Comparison of ENCODE assay signal across 14 cellular contexts in genomic region chr10:94183666-94184264, GRCh38.
A peak's percentile ranks its signal among the peaks of the same experiment; 100 is the strongest.
DNase-seq lines count a peak whose midpoint lies in the region; ATAC-seq and TF ChIP-seq lines count a peak whose summit lies in the region.
"Had no signal": no experiment of that assay in that cellular context is flagged by ENCODE, and none has a peak within 500 bp of the region (broad histone marks: within the 10 kb centered on the region; RNA-seq: fewer than 3 reads in every experiment).

No MANE protein-coding gene starts in this region.

- no peak overlapping the region for H3K4me3 Mint-ChIP-seq in activated CD4-positive, alpha-beta memory T cell treated with anti-CD3 and anti-CD28 coated beads for 36 hours
- H3K4me3 Mint-ChIP-seq in activated CD4-positive, alpha-beta memory T cell treated with anti-CD3 and anti-CD28 coated beads, Interleukin-2, amount 10 ng/mL, durations not matched to agents 7 days and 5 days = no peak overlapping the region
- H3K4me3 Mint-ChIP-seq: brain had no signal

- POLR2A ChIA-PET in activated CD4-positive, alpha-beta memory T cell treated with anti-CD3 and anti-CD28 coated beads for 36 hours (lab: Charles Lee) = no interaction called here
- POLR2A ChIA-PET in activated CD4-positive, alpha-beta memory T cell treated with anti-CD3 and anti-CD28 coated beads, Interleukin-2, amount 10 ng/mL, durations not matched to agents 7 days and 5 days (lab: Charles Lee) = no interaction called here

- H3K36me3 Mint-ChIP-seq in activated CD4-positive, alpha-beta memory T cell treated with anti-CD3 and anti-CD28 coated beads for 36 hours = no peaks in the 10 kb centered on the region
- no peaks in the 10 kb centered on the region for H3K36me3 Mint-ChIP-seq in activated CD4-positive, alpha-beta memory T cell treated with anti-CD3 and anti-CD28 coated beads, Interleukin-2, amount 10 ng/mL, durations not matched to agents 7 days and 5 days (ENCODE audit: low read depth)
- H3K36me3 Mint-ChIP-seq: brain had no signal

- CTCF ChIA-PET in activated CD4-positive, alpha-beta memory T cell treated with anti-CD3 and anti-CD28 coated beads for 36 hours (lab: Charles Lee) = no interaction called here
- CTCF ChIA-PET in activated CD4-positive, alpha-beta memory T cell treated with anti-CD3 and anti-CD28 coated beads, Interleukin-2, amount 10 ng/mL, durations not matched to agents 7 days and 5 days (lab: Charles Lee) = no interaction called here

- peaks cover 9% of the 10 kb centered on the region for H3K4me1 Mint-ChIP-seq in activated CD4-positive, alpha-beta memory T cell treated with anti-CD3 and anti-CD28 coated beads for 36 hours (ENCODE audit: low read depth)
- no peaks in the 10 kb centered on the region for H3K4me1 Mint-ChIP-seq in activated CD4-positive, alpha-beta memory T cell treated with anti-CD3 and anti-CD28 coated beads, Interleukin-2, amount 10 ng/mL, durations not matched to agents 7 days and 5 days

- peak; percentile 59 for DNase-seq in activated CD4-positive, alpha-beta memory T cell treated with anti-CD3 and anti-CD28 coated beads for 36 hours
- no peak for DNase-seq in activated CD4-positive, alpha-beta memory T cell treated with anti-CD3 and anti-CD28 coated beads, Interleukin-2, amount 10 ng/mL, durations not matched to agents 7 days and 5 days
- peak; percentile 97 for DNase-seq in M059J (ENCODE audit: low read depth)
- DNase-seq in epithelial cell of esophagus (ENCODE audit: low read depth) = peak; percentile 97
- peak; percentile 1 for DNase-seq in stimulated activated CD4-positive, alpha-beta T cell treated with anti-CD3 and anti-CD28 coated beads, Interleukin-4, amount 100 ng/mL, for 48 hours (ENCODE audit: low read depth in 2 of 2)
- DNase-seq in erythroblast (lab: John Stamatoyannopoulos, UW) = no peak
- DNase-seq in sciatic nerve (ENCODE audit: low spot score) = no peak
- DNase-seq: head of caudate nucleus, NCI-H146, RPMI8226, upper lobe of left lung had no signal

- intact Hi-C loops in activated CD4-positive, alpha-beta memory T cell treated with anti-CD3 and anti-CD28 coated beads for 36 hours (cut with micrococcal nuclease) = no loop called here
- intact Hi-C loops in sciatic nerve (cut with DNase I) = no loop called here

- H3K27ac Mint-ChIP-seq in activated CD4-positive, alpha-beta memory T cell treated with anti-CD3 and anti-CD28 coated beads for 36 hours = peak overlapping the region; percentile 11
- no peak overlapping the region for H3K27ac Mint-ChIP-seq in activated CD4-positive, alpha-beta memory T cell treated with anti-CD3 and anti-CD28 coated beads, Interleukin-2, amount 10 ng/mL, durations not matched to agents 7 days and 5 days
- H3K27ac Mint-ChIP-seq: brain had no signal

- no peaks in the 10 kb centered on the region for H3K9me3 Mint-ChIP-seq in activated CD4-positive, alpha-beta memory T cell treated with anti-CD3 and anti-CD28 coated beads for 36 hours
- no peaks in the 10 kb centered on the region for H3K9me3 Mint-ChIP-seq in activated CD4-positive, alpha-beta memory T cell treated with anti-CD3 and anti-CD28 coated beads, Interleukin-2, amount 10 ng/mL, durations not matched to agents 7 days and 5 days
- H3K9me3 Mint-ChIP-seq: brain had no signal

- TF ChIP-seq CTCF in epithelial cell of esophagus (IDR thresholded peaks at IDR 0.05; ENCODE audit: insufficient read depth, low read depth, low read length, missing control alignments) = no peak

- TF ChIP-seq POLR2A in erythroblast (IDR thresholded peaks at IDR 0.05; ENCODE audit: low read length) = no peak

- H3K27me3 Mint-ChIP-seq in activated CD4-positive, alpha-beta memory T cell treated with anti-CD3 and anti-CD28 coated beads for 36 hours = peaks cover 5% of the 10 kb centered on the region
- peaks cover 1% of the 10 kb centered on the region for H3K27me3 Mint-ChIP-seq in activated CD4-positive, alpha-beta memory T cell treated with anti-CD3 and anti-CD28 coated beads, Interleukin-2, amount 10 ng/mL, durations not matched to agents 7 days and 5 days
- H3K27me3 Mint-ChIP-seq: brain had no signal

- H3K4me3 ChIP-seq in epithelial cell of esophagus (ENCODE audit: low read length) = no peak overlapping the region
- H3K4me3 ChIP-seq: BLaER1, upper lobe of left lung had no signal

- ATAC-seq in sciatic nerve = no peak
- ATAC-seq in HG03159 (IDR thresholded peaks at IDR 0.05; ENCODE audit: unreplicated experiment) = no peak

Comparison
In these comparisons a context has a peak if more than half of its experiments do, and no peak if none do; other contexts are left out.
1. DNase-seq: peak in activated CD4-positive, alpha-beta memory T cell treated with anti-CD3 and anti-CD28 coated beads for 36 hours (single experiment), M059J (single experiment), epithelial cell of esophagus (single experiment) and stimulated activated CD4-positive, alpha-beta T cell treated with anti-CD3 and anti-CD28 coated beads, Interleukin-4, amount 100 ng/mL, for 48 hours (2 of 2); none in activated CD4-positive, alpha-beta memory T cell treated with anti-CD3 and anti-CD28 coated beads, Interleukin-2, amount 10 ng/mL, durations not matched to agents 7 days and 5 days (single experiment), erythroblast (0 of 2) and sciatic nerve (single experiment).